Comparison of ENCODE assay signal across 11 cellular contexts in the genomic region with DNA sequence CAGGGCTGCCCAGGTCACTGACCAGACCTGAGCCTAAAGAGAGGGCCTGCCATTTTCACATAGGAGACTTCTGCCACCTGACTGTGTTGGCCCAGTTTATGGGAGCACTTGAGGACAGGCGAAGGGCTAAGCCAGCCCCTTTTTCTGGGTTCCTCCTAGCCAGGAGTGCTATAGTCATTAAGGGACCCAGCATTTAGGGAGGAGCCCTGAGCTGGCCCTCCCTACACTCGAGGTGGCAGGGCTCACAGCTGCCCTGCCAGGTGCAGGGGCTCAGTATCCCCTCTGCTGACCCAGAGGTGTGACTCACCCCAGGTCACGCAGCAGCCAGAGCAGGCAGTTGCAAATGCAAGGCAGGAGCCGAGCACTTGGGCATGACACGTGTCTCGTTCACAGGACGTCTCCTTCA.
A peak's percentile ranks its signal among the peaks of the same experiment; 100 is the strongest.
DNase-seq lines count a peak whose midpoint lies in the region; ATAC-seq and TF ChIP-seq lines count a peak whose summit lies in the region.
"Had no signal": no experiment of that assay in that cellular context is flagged by ENCODE, and none has a peak within 500 bp of the region (broad histone marks: within the 10 kb centered on the region; RNA-seq: fewer than 3 reads in every experiment).

No MANE protein-coding gene starts in this region.

- peaks cover 0 to 3% of the 10 kb centered on the region in 2 donors for H3K36me3 ChIP-seq in esophagus (ENCODE audit: control insufficient read depth in 2 of 2, insufficient read depth in 2 of 2, low read length in 1 of 2)
- H3K36me3 ChIP-seq: SJSA1 had no signal

- WGBS in esophagus, 2 donors: 39 to 61% methylated on average over 7 of the region's 7 CpGs

- no peak for ATAC-seq in naive thymus-derived CD8-positive, alpha-beta T cell
- no peak for ATAC-seq in GM21529 (IDR thresholded peaks at IDR 0.05; ENCODE audit: unreplicated experiment)
- ATAC-seq in activated T-cell treated with anti-CD3 and anti-CD28 coated beads, Interleukin-2, amount 50 U/mL, for 72 hours (replicated peaks in 1 of 2): no peak

- peaks cover 0 to 3% (median 0%) of the 10 kb centered on the region in 9 donors for H3K9me3 Mint-ChIP-seq in naive thymus-derived CD8-positive, alpha-beta T cell
- no peaks in the 10 kb centered on the region for H3K9me3 Mint-ChIP-seq in activated T-cell treated with anti-CD3 and anti-CD28 coated beads, Interleukin-2, amount 50 U/mL, for 72 hours
- H3K9me3 Mint-ChIP-seq in osteocyte (ENCODE audit: unreplicated experiment): peaks cover 4% of the 10 kb centered on the region

- DNase-seq in A172 (ENCODE audit: low spot score): peak; percentile 8
- DNase-seq in RWPE1 (ENCODE audit: low spot score): no peak
- no peak for DNase-seq in naive thymus-derived CD8-positive, alpha-beta T cell
- no peak for DNase-seq in NCI-H1930 (lab: John Stamatoyannopoulos, UW)
- DNase-seq in activated T-cell treated with anti-CD3 and anti-CD28 coated beads, Interleukin-2, amount 50 U/mL, for 72 hours: no peak
- no peak for DNase-seq in osteocyte (ENCODE audit: extremely low spot score, unreplicated experiment)
- DNase-seq: effector CD4-positive, alpha-beta T cell; Kasumi-1 had no signal

- CTCF ChIA-PET in RWPE1 (lab: Yijun Ruan, JAX): no interaction called here

- H3K27ac ChIP-seq in RWPE1 (peak overlapping the region; percentile 98), esophagus (ENCODE audit: low read depth in 2 of 2, low read length in 1 of 2) (peak overlapping the region; percentile 86 to 88)
- H3K27ac ChIP-seq: SJSA1 had no signal

- H3K36me3 Mint-ChIP-seq in naive thymus-derived CD8-positive, alpha-beta T cell: peaks cover 0 to 4% (median 3%) of the 10 kb centered on the region in 3 donors
- H3K36me3 Mint-ChIP-seq in activated T-cell treated with anti-CD3 and anti-CD28 coated beads, Interleukin-2, amount 50 U/mL, for 72 hours (ENCODE audit: insufficient read depth in 2 of 2): peaks cover 0 to 2% of the 10 kb centered on the region in 2 donors
- H3K36me3 Mint-ChIP-seq in osteocyte (ENCODE audit: unreplicated experiment): no peaks in the 10 kb centered on the region

- peak overlapping the region; percentile 50 for H3K4me3 ChIP-seq in esophagus (ENCODE audit: low read depth in 1 of 2, low read length in 2 of 2)
- H3K4me3 ChIP-seq: SJSA1 had no signal

- H3K27me3 Mint-ChIP-seq in naive thymus-derived CD8-positive, alpha-beta T cell: peaks cover 0 to 5% (median 0%) of the 10 kb centered on the region in 5 donors
- no peaks in the 10 kb centered on the region for H3K27me3 Mint-ChIP-seq in activated T-cell treated with anti-CD3 and anti-CD28 coated beads, Interleukin-2, amount 50 U/mL, for 72 hours (ENCODE audit: low read depth)
- peaks cover 3% of the 10 kb centered on the region for H3K27me3 Mint-ChIP-seq in osteocyte (ENCODE audit: unreplicated experiment)

- peaks cover 0 to 4% of the 10 kb centered on the region in 2 donors for H3K9me3 ChIP-seq in esophagus (ENCODE audit: control insufficient read depth in 2 of 2, insufficient read depth in 1 of 2, low read depth in 1 of 2, low read length in 1 of 2)
- H3K9me3 ChIP-seq: SJSA1 had no signal

- H3K4me1 ChIP-seq in esophagus (ENCODE audit: control insufficient read depth in 2 of 2, insufficient read depth in 2 of 2, low read length in 1 of 2): peaks cover 0 to 27% of the 10 kb centered on the region in 2 donors

- no peaks in the 10 kb centered on the region for H3K27me3 ChIP-seq in esophagus (ENCODE audit: control insufficient read depth in 1 of 2, insufficient read depth in 2 of 2, low read length in 2 of 2)

- peaks cover 14 to 42% (median 26%) of the 10 kb centered on the region in 4 donors for H3K4me1 Mint-ChIP-seq in naive thymus-derived CD8-positive, alpha-beta T cell
- H3K4me1 Mint-ChIP-seq in activated T-cell treated with anti-CD3 and anti-CD28 coated beads, Interleukin-2, amount 50 U/mL, for 72 hours (ENCODE audit: low read depth): peaks cover 21% of the 10 kb centered on the region
- H3K4me1 Mint-ChIP-seq in osteocyte (ENCODE audit: unreplicated experiment): peaks cover 19% of the 10 kb centered on the region

- POLR2A ChIA-PET in RWPE1 (lab: Yijun Ruan, JAX; ENCODE audit: low non-redundant PET): interaction anchor here (0.5 kb wide), 1 partner anchor 135 kb away, joined by 4 read pairs; no protein-coding TSS in a partner anchor
- POLR2A ChIA-PET in naive thymus-derived CD8-positive, alpha-beta T cell (lab: Charles Lee): no interaction called here

- no peak overlapping the region for H3K4me3 Mint-ChIP-seq in naive thymus-derived CD8-positive, alpha-beta T cell
- H3K4me3 Mint-ChIP-seq in activated T-cell treated with anti-CD3 and anti-CD28 coated beads, Interleukin-2, amount 50 U/mL, for 72 hours: no peak overlapping the region
- no peak overlapping the region for H3K4me3 Mint-ChIP-seq in osteocyte (ENCODE audit: unreplicated experiment)

- no peak for TF ChIP-seq CTCF in RWPE1 (conservative IDR thresholded peaks at IDR 0.05; ENCODE audit: low read depth)
- TF ChIP-seq CTCF in osteocyte (IDR thresholded peaks at IDR 0.05): no peak

- H3K27ac Mint-ChIP-seq in naive thymus-derived CD8-positive, alpha-beta T cell: peak overlapping the region in 6 of 10 donors; percentile 10 to 76 (median 52)
- no peak overlapping the region for H3K27ac Mint-ChIP-seq in activated T-cell treated with anti-CD3 and anti-CD28 coated beads, Interleukin-2, amount 50 U/mL, for 72 hours
- H3K27ac Mint-ChIP-seq in osteocyte (ENCODE audit: unreplicated experiment): no peak overlapping the region

Comparison
In these comparisons a context has a peak if more than half of its experiments do, and no peak if none do; other contexts are left out.
1. H3K27ac Mint-ChIP-seq: peak in naive thymus-derived CD8-positive, alpha-beta T cell (6 of 10); none in activated T-cell treated with anti-CD3 and anti-CD28 coated beads, Interleukin-2, amount 50 U/mL, for 72 hours (single experiment) and osteocyte (single experiment).